ENCODE assay signal across 16 cellular contexts in genomic region chr2:101723366-101724112, GRCh38. TPM values are rescaled to one million over a fixed set of nuclear protein-coding genes. Genes with fewer than 3 reads are reported as not detected.
A peak's percentile ranks its signal among the peaks of the same experiment; 100 is the strongest.
DNase-seq lines count a peak whose midpoint lies in the region; ATAC-seq and TF ChIP-seq lines count a peak whose summit lies in the region.
"Had no signal": no experiment of that assay in that cellular context is flagged by ENCODE, and none has a peak within 500 bp of the region (broad histone marks: within the 10 kb centered on the region; RNA-seq: fewer than 3 reads in every experiment).

No MANE protein-coding gene starts in this region.

- H3K27ac Mint-ChIP-seq in CD4-positive, CD25-positive, alpha-beta regulatory T cell: peak overlapping the region; percentile 80 to 93 (median 81)
- peak overlapping the region; percentile 13 for H3K27ac Mint-ChIP-seq in activated naive CD8-positive, alpha-beta T cell treated with anti-CD3 and anti-CD28 coated beads, Interleukin-2, amount 10 ng/mL, durations not matched to agents 7 days and 5 days
- peak overlapping the region; percentile 51 to 100 (median 90) for H3K27ac Mint-ChIP-seq in naive B cell

- DNase-seq in CD4-positive, CD25-positive, alpha-beta regulatory T cell: no peak
- peak; percentile 52 for DNase-seq in DMS79 treated with DMSO at 0.1 percent for 48 hours (lab: John Stamatoyannopoulos, UW)
- no peak for DNase-seq in activated naive CD8-positive, alpha-beta T cell treated with anti-CD3 and anti-CD28 coated beads, Interleukin-2, amount 10 ng/mL, durations not matched to agents 7 days and 5 days
- DNase-seq in naive B cell: no peak
- DNase-seq in DMS53 treated with DMSO at 0.1 percent for 48 hours (lab: John Stamatoyannopoulos, UW; ENCODE audit: unreplicated experiment): no peak
- DNase-seq in dedifferentiated amniotic fluid mesenchymal stem cell (ENCODE audit: extremely low spot score): no peak
- no peak for DNase-seq in suprapubic skin (ENCODE audit: low spot score in 2 of 2)
- DNase-seq: activated CD4-positive, alpha-beta T cell treated with anti-CD3 and anti-CD28 coated beads, Interleukin-2, amount 50 U/mL, for 48 hours; activated gamma-delta T cell treated with Interleukin-2 at 50 U/mL for 16 hours; cerebellar nuclear complex; glutamatergic neuron; mucosa of descending colon; NCI-H2107 had no signal

- no peak for TF ChIP-seq CTCF in suprapubic skin (IDR thresholded peaks at IDR 0.05)

- peak overlapping the region; percentile 55 for H3K27ac ChIP-seq in CD4-positive, CD25-positive, alpha-beta regulatory T cell (ENCODE audit: insufficient read depth, low read length, poor library complexity, severe bottlenecking)
- H3K27ac ChIP-seq in suprapubic skin: no peak overlapping the region
- H3K27ac ChIP-seq: BLaER1, tibial nerve had no signal

- peaks cover 81% of the 10 kb centered on the region for H3K4me1 ChIP-seq in CD4-positive, CD25-positive, alpha-beta regulatory T cell (ENCODE audit: control insufficient read depth, insufficient read depth, low read length, poor library complexity, severe bottlenecking)
- peaks cover 29% of the 10 kb centered on the region for H3K4me1 ChIP-seq in suprapubic skin

- WGBS in suprapubic skin: 81% methylated on average over 4 of the region's 4 CpGs

- no peak for TF ChIP-seq EP300 in suprapubic skin (IDR thresholded peaks at IDR 0.05)

- no peaks in the 10 kb centered on the region for H3K9me3 ChIP-seq in CD4-positive, CD25-positive, alpha-beta regulatory T cell (ENCODE audit: control insufficient read depth in 2 of 2, low read length in 2 of 2)
- H3K9me3 ChIP-seq in suprapubic skin: no peaks in the 10 kb centered on the region
- H3K9me3 ChIP-seq: mucosa of descending colon, tibial nerve had no signal

- peak overlapping the region; percentile 29 for H3K4me3 ChIP-seq in CD4-positive, CD25-positive, alpha-beta regulatory T cell (ENCODE audit: low read depth, low read length)
- H3K4me3 ChIP-seq in suprapubic skin: no peak overlapping the region
- H3K4me3 ChIP-seq: BLaER1, mucosa of descending colon, tibial nerve had no signal

- H3K27me3 ChIP-seq in CD4-positive, CD25-positive, alpha-beta regulatory T cell (ENCODE audit: control insufficient read depth, insufficient read depth, low read length): no peaks in the 10 kb centered on the region
- no peaks in the 10 kb centered on the region for H3K27me3 ChIP-seq in suprapubic skin
- H3K27me3 ChIP-seq: BLaER1, tibial nerve had no signal

- H3K36me3 ChIP-seq in CD4-positive, CD25-positive, alpha-beta regulatory T cell (ENCODE audit: control insufficient read depth, insufficient read depth, low read length): no peaks in the 10 kb centered on the region
- no peaks in the 10 kb centered on the region for H3K36me3 ChIP-seq in suprapubic skin
- H3K36me3 ChIP-seq: tibial nerve had no signal

- peaks cover 42 to 98% (median 77%) of the 10 kb centered on the region in 4 donors for H3K4me1 Mint-ChIP-seq in CD4-positive, CD25-positive, alpha-beta regulatory T cell
- peaks cover 44% of the 10 kb centered on the region for H3K4me1 Mint-ChIP-seq in activated naive CD8-positive, alpha-beta T cell treated with anti-CD3 and anti-CD28 coated beads, Interleukin-2, amount 10 ng/mL, durations not matched to agents 7 days and 5 days
- peaks cover 82 to 99% (median 93%) of the 10 kb centered on the region in 3 donors for H3K4me1 Mint-ChIP-seq in naive B cell

- no peaks in the 10 kb centered on the region for H3K9me3 Mint-ChIP-seq in CD4-positive, CD25-positive, alpha-beta regulatory T cell
- peaks cover 4% of the 10 kb centered on the region for H3K9me3 Mint-ChIP-seq in activated naive CD8-positive, alpha-beta T cell treated with anti-CD3 and anti-CD28 coated beads, Interleukin-2, amount 10 ng/mL, durations not matched to agents 7 days and 5 days
- H3K9me3 Mint-ChIP-seq in naive B cell: peaks cover 3 to 12% (median 6%) of the 10 kb centered on the region in 7 donors

- POLR2A ChIA-PET in activated naive CD8-positive, alpha-beta T cell treated with anti-CD3 and anti-CD28 coated beads, Interleukin-2, amount 10 ng/mL, durations not matched to agents 7 days and 5 days (lab: Charles Lee): no interaction called here

- no peaks in the 10 kb centered on the region for H3K27me3 Mint-ChIP-seq in CD4-positive, CD25-positive, alpha-beta regulatory T cell
- no peaks in the 10 kb centered on the region for H3K27me3 Mint-ChIP-seq in activated naive CD8-positive, alpha-beta T cell treated with anti-CD3 and anti-CD28 coated beads, Interleukin-2, amount 10 ng/mL, durations not matched to agents 7 days and 5 days
- H3K27me3 Mint-ChIP-seq in naive B cell: no peaks in the 10 kb centered on the region

- no peak for TF ChIP-seq POLR2A in suprapubic skin (IDR thresholded peaks at IDR 0.05)

- H3K36me3 Mint-ChIP-seq in CD4-positive, CD25-positive, alpha-beta regulatory T cell: peaks cover 14% of the 10 kb centered on the region
- H3K36me3 Mint-ChIP-seq in activated naive CD8-positive, alpha-beta T cell treated with anti-CD3 and anti-CD28 coated beads, Interleukin-2, amount 10 ng/mL, durations not matched to agents 7 days and 5 days: peaks cover 39% of the 10 kb centered on the region
- peaks cover 8 to 12% of the 10 kb centered on the region in 2 donors for H3K36me3 Mint-ChIP-seq in naive B cell

- peak overlapping the region; percentile 36 to 69 (median 57) for H3K4me3 Mint-ChIP-seq in CD4-positive, CD25-positive, alpha-beta regulatory T cell
- H3K4me3 Mint-ChIP-seq in activated naive CD8-positive, alpha-beta T cell treated with anti-CD3 and anti-CD28 coated beads, Interleukin-2, amount 10 ng/mL, durations not matched to agents 7 days and 5 days: no peak overlapping the region
- peak overlapping the region; percentile 9 to 79 (median 57) for H3K4me3 Mint-ChIP-seq in naive B cell

- no peak for ATAC-seq in CD4-positive, CD25-positive, alpha-beta regulatory T cell (ENCODE audit: low read depth in 2 of 2)
- no peak for ATAC-seq in activated naive CD8-positive, alpha-beta T cell treated with anti-CD3 and anti-CD28 coated beads, Interleukin-2, amount 10 ng/mL, durations not matched to agents 7 days and 5 days (ENCODE audit: low read depth)
- ATAC-seq in naive B cell (ENCODE audit: low read depth in 2 of 2) (no peak), HG02884 (IDR thresholded peaks at IDR 0.05; ENCODE audit: unreplicated experiment) (no peak)
- ATAC-seq: mucosa of descending colon had no signal

RNA-seq across cellular contexts. Expression of gene MAP4K4, which starts 26.0 kb away (rescaled TPM):
- total RNA-seq in CD4-positive, CD25-positive, alpha-beta regulatory T cell: 179 TPM
- polyA plus RNA-seq in CD4-positive, CD25-positive, alpha-beta regulatory T cell: 10 to 100 TPM in 2 of 4 donors, 1 to 10 TPM in 2; 6.7 to 22.3 (median 11.4) TPM
- 10 to 100 TPM; 79.8 to 84.5 TPM for total RNA-seq in activated naive CD8-positive, alpha-beta T cell treated with anti-CD3 and anti-CD28 coated beads, Interleukin-2, amount 10 ng/mL, durations not matched to agents 7 days and 5 days
- 10 to 100 TPM; 11.8 to 36.0 (median 20.3) TPM for polyA plus RNA-seq in naive B cell (ENCODE audit: low read depth in 6 of 6)
- total RNA-seq in suprapubic skin: 10 to 100 TPM; 29.6 to 56.6 (median 38.2) TPM

Comparison
In these comparisons a context has a peak if more than half of its experiments do, and no peak if none do; other contexts are left out.
1. H3K27ac Mint-ChIP-seq: peak in every context shown above with its lines; median percentile 90 in naive B cell; 81 in CD4-positive, CD25-positive, alpha-beta regulatory T cell; 13 in activated naive CD8-positive, alpha-beta T cell treated with anti-CD3 and anti-CD28 coated beads, Interleukin-2, amount 10 ng/mL, durations not matched to agents 7 days and 5 days.